In the genomic region with DNA sequence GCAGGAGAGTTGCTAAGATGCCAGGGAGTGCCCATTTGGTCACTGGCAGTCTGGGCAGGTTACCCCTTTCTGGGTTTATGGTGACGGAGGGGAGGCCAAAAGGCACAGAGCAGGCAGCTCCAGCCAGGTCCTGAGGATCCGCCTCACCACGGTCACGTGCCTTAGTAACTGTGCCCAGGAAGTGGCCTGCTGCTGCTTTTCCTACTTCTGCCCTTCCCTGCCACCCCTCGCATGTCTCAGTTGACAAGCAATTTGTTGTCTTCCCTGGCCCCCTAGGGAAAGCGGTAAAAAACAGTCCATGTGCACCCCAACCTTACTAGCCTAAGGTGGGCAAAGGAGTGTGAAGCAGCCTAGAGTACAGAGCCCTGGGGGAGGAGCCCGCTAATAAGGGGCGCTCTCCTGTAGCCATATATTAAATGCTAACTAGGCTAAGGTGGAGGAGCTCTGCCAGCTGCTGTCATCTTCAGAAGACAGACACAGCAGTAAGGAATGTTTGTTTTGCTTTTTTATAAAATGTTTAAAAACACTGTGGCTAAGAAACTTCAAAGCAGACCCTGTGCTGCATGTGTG, we compare ENCODE assay signal across 15 cellular contexts. TPM values are rescaled to one million over a fixed set of nuclear protein-coding genes. Genes with fewer than 3 reads are reported as not detected.
DNase-seq lines count a peak whose midpoint lies in the region; ATAC-seq and TF ChIP-seq lines count a peak whose summit lies in the region.
"Had no signal": no experiment of that assay in that cellular context is flagged by ENCODE, and none has a peak within 500 bp of the region (broad histone marks: within the 10 kb centered on the region; RNA-seq: fewer than 3 reads in every experiment).

No MANE protein-coding gene starts in this region.

- H3K9me2 ChIP-seq in Loucy (replicated peaks; ENCODE audit: low read depth, low read length), result no peaks in the 10 kb centered on the region
- no peaks in the 10 kb centered on the region for H3K9me2 ChIP-seq in hepatocyte (replicated peaks; ENCODE audit: insufficient read depth)

- H3K4me3 ChIP-seq in Loucy (ENCODE audit: low read length, poor library complexity, severe bottlenecking), result peak overlapping the region; percentile 65
- H3K4me3 ChIP-seq in hepatocyte, result no peak overlapping the region
- no peak overlapping the region for H3K4me3 ChIP-seq in neural progenitor cell

- H3K4me3 Mint-ChIP-seq in CD4-positive, alpha-beta T cell, result peak overlapping the region; percentile 4
- H3K4me3 Mint-ChIP-seq in neural progenitor cell, result no peak overlapping the region
- H3K4me3 Mint-ChIP-seq: activated CD4-positive, alpha-beta memory T cell treated with anti-CD3 and anti-CD28 coated beads, Interleukin-2, amount 10 ng/mL, durations not matched to agents 7 days and 5 days had no signal

- H3K79me2 ChIP-seq in Loucy (ENCODE audit: insufficient read depth, low read length) (no peaks in the 10 kb centered on the region), hepatocyte (no peaks in the 10 kb centered on the region), neural progenitor cell (ENCODE audit: low read depth) (no peaks in the 10 kb centered on the region)

- peak overlapping the region; percentile 74 for H3K9ac ChIP-seq in Loucy (ENCODE audit: low read depth, low read length, poor library complexity, severe bottlenecking)
- H3K9ac ChIP-seq in neural progenitor cell, result no peak overlapping the region

- H3K4me1 ChIP-seq in Loucy (ENCODE audit: insufficient read depth, low read length, poor library complexity, severe bottlenecking) (peaks cover 35% of the 10 kb centered on the region), hepatocyte (ENCODE audit: insufficient read depth) (peaks cover 9% of the 10 kb centered on the region), neural progenitor cell (peaks cover 10% of the 10 kb centered on the region)

- H3K36me3 ChIP-seq in Loucy (ENCODE audit: insufficient read depth, low read length) (no peaks in the 10 kb centered on the region), hepatocyte (replicated peaks; ENCODE audit: insufficient read depth, low read depth) (no peaks in the 10 kb centered on the region), neural progenitor cell (no peaks in the 10 kb centered on the region)

- peaks cover 6% of the 10 kb centered on the region for H3K27me3 Mint-ChIP-seq in CD4-positive, alpha-beta T cell
- peaks cover 7% of the 10 kb centered on the region for H3K27me3 Mint-ChIP-seq in neural progenitor cell (ENCODE audit: insufficient read depth, low read depth)

- 85% methylated on average over 8 of the region's 8 CpGs for WGBS in hepatocyte (ENCODE audit: low lambda C conversion rate, missing lambda C conversion rate)

- H4K20me1 ChIP-seq in Loucy (ENCODE audit: insufficient read depth, low read length, poor library complexity, severe bottlenecking) (no peaks in the 10 kb centered on the region), hepatocyte (ENCODE audit: insufficient read depth, poor library complexity, severe bottlenecking) (no peaks in the 10 kb centered on the region), neural progenitor cell (ENCODE audit: low read depth) (no peaks in the 10 kb centered on the region)

- no peak for DNase-seq in CD4-positive, alpha-beta T cell
- no peak for DNase-seq in hepatocyte (ENCODE audit: low spot score)
- DNase-seq in neural progenitor cell (ENCODE audit: low spot score), result no peak
- DNase-seq: activated CD4-positive, alpha-beta memory T cell treated with anti-CD3 and anti-CD28 coated beads, Interleukin-2, amount 10 ng/mL, durations not matched to agents 7 days and 5 days; CD4-positive, CD25-positive, alpha-beta regulatory T cell; effector memory CD4-positive, alpha-beta T cell; hippocampal formation; MM.1S; stimulated activated CD4-positive, alpha-beta T cell treated with anti-CD3 and anti-CD28 coated beads, Interleukin-1b, Interleukin-23, amount 100 ng/mL, for 48 hours; SW 1271 had no signal

- no peaks in the 10 kb centered on the region for H3K9me3 ChIP-seq in CD4-positive, alpha-beta T cell (ENCODE audit: control insufficient read depth, low read length)
- H3K9me3 ChIP-seq in Loucy (ENCODE audit: insufficient read depth, low read depth, low read length) (no peaks in the 10 kb centered on the region), hepatocyte (ENCODE audit: low read depth) (no peaks in the 10 kb centered on the region), neural progenitor cell (ENCODE audit: low read depth) (no peaks in the 10 kb centered on the region)

- intact Hi-C loops in CD4-positive, alpha-beta T cell (cut with DNase I, micrococcal nuclease), result no loop called here

- H3K4me1 Mint-ChIP-seq in CD4-positive, alpha-beta T cell (ENCODE audit: low read depth), result peaks cover 22% of the 10 kb centered on the region
- H3K4me1 Mint-ChIP-seq in neural progenitor cell, result peaks cover 7% of the 10 kb centered on the region

- peak; percentile 14 for ATAC-seq in CD4-positive, alpha-beta T cell (ENCODE audit: poor library complexity)
- no peak for ATAC-seq in GM18520 (IDR thresholded peaks at IDR 0.05; ENCODE audit: unreplicated experiment)
- no peak for ATAC-seq in GM19324 (IDR thresholded peaks at IDR 0.05; ENCODE audit: low FRiP score, unreplicated experiment)
- ATAC-seq in GM21825 (IDR thresholded peaks at IDR 0.05; ENCODE audit: unreplicated experiment), result no peak
- ATAC-seq in GM18909 (IDR thresholded peaks at IDR 0.05; ENCODE audit: poor library complexity, unreplicated experiment), result no peak

- H3K36me3 Mint-ChIP-seq in CD4-positive, alpha-beta T cell (ENCODE audit: low read depth), result no peaks in the 10 kb centered on the region
- H3K36me3 Mint-ChIP-seq in neural progenitor cell, result no peaks in the 10 kb centered on the region
- H3K36me3 Mint-ChIP-seq: CD4-positive, CD25-positive, alpha-beta regulatory T cell had no signal

- H3K4me2 ChIP-seq in Loucy (ENCODE audit: low read depth, low read length, poor library complexity, severe bottlenecking) (peak overlapping the region; percentile 89), hepatocyte (no peak overlapping the region), neural progenitor cell (no peak overlapping the region)

- H3K9me3 Mint-ChIP-seq in CD4-positive, alpha-beta T cell, result no peaks in the 10 kb centered on the region
- H3K9me3 Mint-ChIP-seq in neural progenitor cell, result no peaks in the 10 kb centered on the region
- H3K9me3 Mint-ChIP-seq: activated CD4-positive, alpha-beta memory T cell treated with anti-CD3 and anti-CD28 coated beads, Interleukin-2, amount 10 ng/mL, durations not matched to agents 7 days and 5 days had no signal

- H2AFZ ChIP-seq in Loucy (ENCODE audit: low read length) (peak overlapping the region; percentile 69), hepatocyte (no peak overlapping the region), neural progenitor cell (replicated peaks) (peak overlapping the region; percentile 34)

- TF ChIP-seq CTCF in CD4-positive, alpha-beta T cell (IDR thresholded peaks at IDR 0.05), result no peak
- no peak for TF ChIP-seq CTCF in Loucy (conservative IDR thresholded peaks at IDR 0.05; ENCODE audit: low read length)
- no peak for TF ChIP-seq CTCF in hepatocyte (IDR thresholded peaks at IDR 0.05; ENCODE audit: poor library complexity)
- TF ChIP-seq CTCF in neural progenitor cell (IDR thresholded peaks at IDR 0.05), result no peak

- CTCF ChIA-PET in CD4-positive, alpha-beta T cell (lab: Charles Lee), result no interaction called here

- H3F3A ChIP-seq in Loucy (ENCODE audit: low read depth) (peaks cover 4% of the 10 kb centered on the region; the same call in 1 of the 2 replicates), neural progenitor cell (ENCODE audit: low read depth) (no peaks in the 10 kb centered on the region)

- peaks cover 6% of the 10 kb centered on the region for H3K27me3 ChIP-seq in CD4-positive, alpha-beta T cell (ENCODE audit: control insufficient read depth, insufficient read depth, low read length)
- H3K27me3 ChIP-seq in Loucy (ENCODE audit: insufficient read depth, low read length, poor library complexity, severe bottlenecking) (no peaks in the 10 kb centered on the region), hepatocyte (no peaks in the 10 kb centered on the region), neural progenitor cell (peaks cover 9% of the 10 kb centered on the region)

- H3K27ac Mint-ChIP-seq in CD4-positive, alpha-beta T cell, result peak overlapping the region; percentile 66
- H3K27ac Mint-ChIP-seq in neural progenitor cell, result no peak overlapping the region
- H3K27ac Mint-ChIP-seq: activated CD4-positive, alpha-beta memory T cell treated with anti-CD3 and anti-CD28 coated beads, Interleukin-2, amount 10 ng/mL, durations not matched to agents 7 days and 5 days had no signal

- peak overlapping the region; percentile 21 for H3K27ac ChIP-seq in CD4-positive, alpha-beta T cell (ENCODE audit: low read depth, low read length)
- H3K27ac ChIP-seq in hepatocyte, result peak overlapping the region; percentile 65
- no peak overlapping the region for H3K27ac ChIP-seq in neural progenitor cell

- POLR2A ChIA-PET in CD4-positive, alpha-beta T cell (lab: Charles Lee), result interaction anchor here (1.3 to 2.0 kb wide), 2 partner anchors 14 to 24 kb away, joined by 3 to 4 read pairs; no protein-coding TSS in a partner anchor

RNA-seq across cellular contexts. Expression of a gene that starts 9.1 kb away (rescaled TPM):
- not detected for total RNA-seq in CD4-positive, alpha-beta T cell
- total RNA-seq in hepatocyte (10.7 and 442 TPM in 2 replicates), neural progenitor cell (ENCODE audit: low replicate concordance) (0.03 TPM in 1 of 2 replicates, not detected in the other)
- polyA plus RNA-seq in hepatocyte, result 4.9 and 7.5 TPM in 2 replicates
- total RNA-seq: activated CD4-positive, alpha-beta memory T cell treated with anti-CD3 and anti-CD28 coated beads, Interleukin-2, amount 10 ng/mL, durations not matched to agents 7 days and 5 days; CD4-positive, CD25-positive, alpha-beta regulatory T cell had no signal
- polyA plus RNA-seq: CD4-positive, CD25-positive, alpha-beta regulatory T cell had no signal

RNA-seq across cellular contexts. Expression of a gene that starts 24.6 kb away (rescaled TPM):
- total RNA-seq in CD4-positive, alpha-beta T cell, result 10 to 100 TPM; 61.1 to 61.2 TPM
- 34.8 and 35.2 TPM in 2 replicates for total RNA-seq in hepatocyte
- polyA plus RNA-seq in hepatocyte, result 18.0 and 29.3 TPM in 2 replicates
- total RNA-seq in neural progenitor cell (ENCODE audit: low replicate concordance), result 46.5 and 48.4 TPM in 2 replicates

Comparison
In these comparisons a context has a peak if more than half of its experiments do, and no peak if none do; other contexts are left out.
1. RNA of a gene that starts 9.1 kb away (total RNA-seq): 10.7 to 442 TPM in hepatocyte; 0.03 TPM in neural progenitor cell and not detected in CD4-positive, alpha-beta T cell; every median in the first group is over 10 times any median in the second.